In the genomic region with DNA sequence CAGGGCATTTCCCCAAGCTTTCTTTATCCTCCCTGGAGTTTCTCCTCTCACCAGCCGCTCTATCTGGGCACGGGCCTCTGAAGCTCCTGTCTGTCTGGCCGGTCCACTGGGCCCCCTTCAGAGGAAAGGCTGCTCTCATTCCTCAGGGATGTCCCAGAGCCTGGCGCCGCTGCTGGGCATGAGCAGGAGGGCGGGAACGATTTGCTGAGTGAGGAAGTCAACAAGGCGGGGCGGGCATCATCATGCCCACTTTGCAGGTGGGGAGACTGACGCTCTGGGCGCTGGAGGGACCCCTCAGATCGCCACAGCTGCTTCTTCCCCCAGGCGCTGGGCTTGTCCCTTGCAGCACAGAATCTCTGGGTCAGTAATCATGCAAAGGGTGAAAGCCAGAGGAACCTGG, we compare ENCODE assay signal across 9 cellular contexts.
A peak's percentile ranks its signal among the peaks of the same experiment; 100 is the strongest.
DNase-seq lines count a peak whose midpoint lies in the region; ATAC-seq, FAIRE-seq and TF ChIP-seq lines count a peak whose summit lies in the region.
"Had no signal": no experiment of that assay in that cellular context is flagged by ENCODE, and none has a peak within 500 bp of the region (broad histone marks: within the 10 kb centered on the region; RNA-seq: fewer than 3 reads in every experiment).

No MANE protein-coding gene starts in this region.

- peaks cover 7% of the 10 kb centered on the region for H3K27me3 Mint-ChIP-seq in nephron progenitor cell (ENCODE audit: low read depth, poor library complexity)
- peaks cover 31% of the 10 kb centered on the region for H3K27me3 Mint-ChIP-seq in T-helper 2 cell treated with Interferon-gamma antibody and Interleukin-4, amounts not matched to agents 5 μg/mL and 100 μg/mL, for 36 hours (ENCODE audit: low read depth)

- POLR2A ChIA-PET in A673 (lab: Charles Lee; ENCODE audit: low non-redundant PET): no interaction called here

- peaks cover 36% of the 10 kb centered on the region for H3K4me1 Mint-ChIP-seq in nephron progenitor cell
- no peaks in the 10 kb centered on the region for H3K4me1 Mint-ChIP-seq in T-helper 2 cell treated with Interferon-gamma antibody and Interleukin-4, amounts not matched to agents 5 μg/mL and 100 μg/mL, for 36 hours (ENCODE audit: low read depth)
- H3K4me1 Mint-ChIP-seq: central memory CD8-positive, alpha-beta T cell had no signal

- ATAC-seq in gastroesophageal sphincter: peak; percentile 27

- no peak overlapping the region for H3K27ac Mint-ChIP-seq in nephron progenitor cell
- no peak overlapping the region for H3K27ac Mint-ChIP-seq in T-helper 2 cell treated with Interferon-gamma antibody and Interleukin-4, amounts not matched to agents 5 μg/mL and 100 μg/mL, for 36 hours

- DNase-seq in A673 (ENCODE audit: low spot score) (no peak), NCI-H226 (peak; percentile 9), nephron progenitor cell (no peak), NCI-H345 treated with DMSO at 0.1 percent for 48 hours (lab: John Stamatoyannopoulos, UW; ENCODE audit: unreplicated experiment) (no peak), RCC 7860 (ENCODE audit: low spot score) (no peak), hepatic stellate cell (ENCODE audit: low spot score) (no peak)
- DNase-seq in T-helper 2 cell treated with Interferon-gamma antibody and Interleukin-4, amounts not matched to agents 5 μg/mL and 100 μg/mL, for 36 hours (ENCODE audit: low spot score): no peak

- 24% methylated on average over 3 of the region's 13 CpGs; no CpG with 5 or more reads in 1 of the 2 donors for WGBS in gastroesophageal sphincter (ENCODE audit: low coverage in 1 of 2), 2 donors

- TF ChIP-seq POLR2A in gastroesophageal sphincter (IDR thresholded peaks at IDR 0.05): no peak

- no peaks in the 10 kb centered on the region for H3K36me3 Mint-ChIP-seq in nephron progenitor cell (ENCODE audit: low read depth)
- H3K36me3 Mint-ChIP-seq in T-helper 2 cell treated with Interferon-gamma antibody and Interleukin-4, amounts not matched to agents 5 μg/mL and 100 μg/mL, for 36 hours (ENCODE audit: low read depth): no peaks in the 10 kb centered on the region

- H3K4me3 ChIP-seq in A673 (ENCODE audit: low read depth, low read length, poor library complexity, severe bottlenecking) (peak overlapping the region; percentile 47), gastroesophageal sphincter (peak overlapping the region in 1 of 2 donors; percentile 53)

- TF ChIP-seq CTCF in A673 (conservative IDR thresholded peaks at IDR 0.05; ENCODE audit: low read depth, low read length) (no peak), gastroesophageal sphincter (IDR thresholded peaks at IDR 0.05) (no peak), nephron progenitor cell (IDR thresholded peaks at IDR 0.05) (no peak)

- H3K4me1 ChIP-seq in A673 (ENCODE audit: insufficient read depth, low read length, poor library complexity, severe bottlenecking) (no peaks in the 10 kb centered on the region), gastroesophageal sphincter (peaks cover 0 to 13% (median 5%) of the 10 kb centered on the region in 3 donors)

- FAIRE-seq in RCC 7860 (lab: Jason Lieb, UNC): no peak

- no peaks in the 10 kb centered on the region for H3K9me3 Mint-ChIP-seq in nephron progenitor cell
- H3K9me3 Mint-ChIP-seq in T-helper 2 cell treated with Interferon-gamma antibody and Interleukin-4, amounts not matched to agents 5 μg/mL and 100 μg/mL, for 36 hours: no peaks in the 10 kb centered on the region
- H3K9me3 Mint-ChIP-seq: central memory CD8-positive, alpha-beta T cell had no signal

- BruUV-seq in A673 (replicated peaks; lab: Mats Ljungman, UMichigan): no TSS peak

- H3K27me3 ChIP-seq in A673 (replicated peaks; ENCODE audit: insufficient read depth, low read depth, low read length, poor library complexity) (no peaks in the 10 kb centered on the region), gastroesophageal sphincter (peaks cover 54% of the 10 kb centered on the region)

- CTCF ChIA-PET in A673 (lab: Charles Lee): interaction anchor here (0.6 kb wide), 1 partner anchor 26 kb away, joined by 3 read pairs; no protein-coding TSS in a partner anchor

- peak overlapping the region; percentile 77 for H3K4me3 Mint-ChIP-seq in nephron progenitor cell
- no peak overlapping the region for H3K4me3 Mint-ChIP-seq in T-helper 2 cell treated with Interferon-gamma antibody and Interleukin-4, amounts not matched to agents 5 μg/mL and 100 μg/mL, for 36 hours
- H3K4me3 Mint-ChIP-seq: central memory CD8-positive, alpha-beta T cell had no signal

- intact Hi-C loops in A673 (cut with micrococcal nuclease; ENCODE audit: unreplicated experiment): loop anchor here (1.0 kb wide), 2 partner anchors 568 to 870 kb away; no protein-coding TSS in a partner anchor

- no peak for TF ChIP-seq EP300 in gastroesophageal sphincter (IDR thresholded peaks at IDR 0.05)

- no peaks in the 10 kb centered on the region for H3K9me3 ChIP-seq in A673 (ENCODE audit: low read depth, low read length, poor library complexity, severe bottlenecking)
- H3K9me3 ChIP-seq in gastroesophageal sphincter: no peaks in the 10 kb centered on the region

- no peak overlapping the region for H3K27ac ChIP-seq in A673 (ENCODE audit: low read depth, low read length, poor library complexity, severe bottlenecking)
- no peak overlapping the region for H3K27ac ChIP-seq in gastroesophageal sphincter

- H3K36me3 ChIP-seq in A673 (ENCODE audit: insufficient read depth, low read length, poor library complexity, severe bottlenecking): no peaks in the 10 kb centered on the region
- no peaks in the 10 kb centered on the region for H3K36me3 ChIP-seq in gastroesophageal sphincter
